In genomic region chr6:40352527-40353170, GRCh38 we compare ENCODE assay signal across 18 cellular contexts.
DNase-seq lines count a peak whose midpoint lies in the region; ATAC-seq, FAIRE-seq and TF ChIP-seq lines count a peak whose summit lies in the region.
"Had no signal": no experiment of that assay in that cellular context is flagged by ENCODE, and none has a peak within 500 bp of the region (broad histone marks: within the 10 kb centered on the region; RNA-seq: fewer than 3 reads in every experiment).

No MANE protein-coding gene starts in this region.

- no peak overlapping the region for H3K4me3 ChIP-seq in DND-41 (ENCODE audit: low read depth in 1 of 2, low read length in 2 of 2)
- no peak overlapping the region for H3K4me3 ChIP-seq in H1 (ENCODE audit: extremely low read depth in 1 of 4, insufficient read depth in 2 of 4, low read depth in 3 of 4, low read length in 4 of 4)
- peak overlapping the region; percentile 4 for H3K4me3 ChIP-seq in neural cell (ENCODE audit: low read length)
- H3K4me3 ChIP-seq: GM23338, SK-N-MC had no signal

- H3K9me2 ChIP-seq in neural cell (ENCODE audit: insufficient read depth, low read length), result no peaks in the 10 kb centered on the region

- no peak for TF ChIP-seq POLR2A in H1 (IDR thresholded peaks at IDR 0.05; ENCODE audit: control extremely low read depth in 1 of 2, low read depth in 2 of 2, low read length in 2 of 2)

- 91% methylated on average over 6 of the region's 6 CpGs; no CpG with 5 or more reads in 1 of the 2 experiments for WGBS in H1 (ENCODE audit: extremely low coverage in 1 of 2, insufficient coverage in 1 of 2, insufficient read length in 1 of 2, insufficient replicate concordance in 2 of 2, low coverage in 1 of 2, low lambda C conversion rate in 2 of 2, missing lambda C conversion rate in 1 of 2), 2 experiments

- peak overlapping the region; percentile 58; the same call in 1 of the 2 replicates for H2BK5ac ChIP-seq in H1 (ENCODE audit: low read depth, low read length)

- DNase-seq in DND-41, result peak; percentile 3
- no peak for DNase-seq in HTR-8/SVneo (ENCODE audit: insufficient read length, low spot score)
- peak in 1 of 2 experiments; percentile 22 for DNase-seq in H1 (ENCODE audit: low read depth in 1 of 2, low spot score in 2 of 2)
- no peak for DNase-seq in stimulated activated CD4-positive, alpha-beta T cell treated with anti-CD3 and anti-CD28 coated beads, Interleukin-4, amount 100 ng/mL, for 4 hours
- no peak for DNase-seq in DMS 273 treated with DMSO at 0.1 percent for 48 hours (lab: John Stamatoyannopoulos, UW)
- DNase-seq: NCI-H1105 treated with DMSO at 0.1 percent for 48 hours; NCI-H1694; NCI-H2081 treated with DMSO at 0.1 percent for 48 hours; NCI-H748 treated with DMSO at 0.1 percent for 48 hours; NK-92 treated with Interleukin-12 subunit alpha and Interleukin-12 subunit beta, amount 100 ng/mL, for 24 hours; Right ventricle myocardium superior had no signal

- H3K4me1 ChIP-seq in DND-41 (ENCODE audit: insufficient read depth, low read length) (no peaks in the 10 kb centered on the region), H1 (replicated peaks in 1 of 4; ENCODE audit: control insufficient read depth in 3 of 4, insufficient read depth in 4 of 4, low read length in 3 of 4) (peaks cover 0 to 17% (median 13%) of the 10 kb centered on the region in 4 experiments)

- H3K27ac ChIP-seq in DND-41 (ENCODE audit: low read length) (no peak overlapping the region), H1 (ENCODE audit: low read depth, low read length) (no peak overlapping the region), neural cell (ENCODE audit: low read length) (peak overlapping the region; percentile 30)
- H3K27ac ChIP-seq: SK-N-MC had no signal

- CTCF ChIA-PET in H1 (lab: Charles Lee; ENCODE audit: partially characterized antibody), result interaction anchor here (0.6 to 1.6 kb wide), 4 partner anchors 123 to 473 kb away, joined by 3 to 5 read pairs (median 4); no protein-coding TSS in a partner anchor

- H4K8ac ChIP-seq in H1 (ENCODE audit: extremely low read depth, insufficient read depth, low read length), result no peak overlapping the region

- TF ChIP-seq EP300 in H1 (IDR thresholded peaks at IDR 0.05; ENCODE audit: borderline replicate concordance in 1 of 2, low read depth in 2 of 2, low read length in 2 of 2), result no peak
- no peak for TF ChIP-seq EP300 in neural cell (conservative IDR thresholded peaks at IDR 0.05; ENCODE audit: poor library complexity, severe bottlenecking)

- peak overlapping the region; percentile 13 for H3K4ac ChIP-seq in H1 (replicated peaks; ENCODE audit: insufficient read length, low read depth, low read length)

- H3K56ac ChIP-seq in H1 (replicated peaks; ENCODE audit: insufficient read length, low read depth, low read length), result no peak overlapping the region

- H4K91ac ChIP-seq in H1 (replicated peaks; ENCODE audit: insufficient read length, low read length), result peak overlapping the region; percentile 58

- H2BK120ac ChIP-seq in H1 (replicated peaks; ENCODE audit: low read depth, low read length), result no peak overlapping the region

- H3K18ac ChIP-seq in H1 (ENCODE audit: extremely low read depth, low read length), result no peak overlapping the region

- no peaks in the 10 kb centered on the region for H3K79me1 ChIP-seq in H1 (ENCODE audit: low read depth, low read length)

- H2BK12ac ChIP-seq in H1 (ENCODE audit: low read depth, low read length), result peak overlapping the region; percentile 70; the same call in 1 of the 2 replicates

- H2BK15ac ChIP-seq in H1 (ENCODE audit: low read length), result no peak overlapping the region

- no peak overlapping the region for H3K23ac ChIP-seq in H1 (ENCODE audit: insufficient read length)

- H2BK20ac ChIP-seq in H1 (ENCODE audit: low read length), result no peak overlapping the region

- H3F3A ChIP-seq in neural cell (ENCODE audit: insufficient read depth, low read length, poor library complexity, severe bottlenecking), result no peaks in the 10 kb centered on the region

- H3K27me3 ChIP-seq in DND-41 (ENCODE audit: insufficient read depth, low read length, poor library complexity) (no peaks in the 10 kb centered on the region), H1 (replicated peaks in 1 of 4; ENCODE audit: control insufficient read depth in 3 of 4, extremely low read depth in 1 of 4, insufficient read depth in 3 of 4, low read length in 3 of 4) (peaks cover 0 to 2% (median 0%) of the 10 kb centered on the region in 4 experiments; a peak in 1 of 7 replicates), neural cell (ENCODE audit: insufficient read depth, low read depth, low read length) (no peaks in the 10 kb centered on the region)

- peak; percentile 38 for FAIRE-seq in HTR-8/SVneo (lab: Jason Lieb, UNC)
- no peak for FAIRE-seq in H1 (lab: Jason Lieb, UNC)
- FAIRE-seq: GM12891, RCC 7860 had no signal

- ATAC-seq in DND-41 (ENCODE audit: insufficient read depth, low read depth), result no peak
- no peak for ATAC-seq in HG03196 (IDR thresholded peaks at IDR 0.05; ENCODE audit: unreplicated experiment)
- no peak for ATAC-seq in HG02610 (IDR thresholded peaks at IDR 0.05; ENCODE audit: unreplicated experiment)
- ATAC-seq: GM23338 had no signal

- H3K36me3 ChIP-seq in DND-41 (ENCODE audit: insufficient read depth, low read length) (no peaks in the 10 kb centered on the region), H1 (ENCODE audit: control insufficient read depth in 2 of 4, insufficient read depth in 4 of 4, low read length in 3 of 4) (no peaks in the 10 kb centered on the region; a peak in 1 of 8 replicates), neural cell (ENCODE audit: insufficient read depth, low read length) (no peaks in the 10 kb centered on the region)

- H3K9me3 ChIP-seq in DND-41 (ENCODE audit: insufficient read depth, low read length, severe bottlenecking) (no peaks in the 10 kb centered on the region), H1 (ENCODE audit: insufficient read depth in 2 of 2, low read depth in 1 of 2, low read length in 1 of 2) (no peaks in the 10 kb centered on the region), neural cell (ENCODE audit: low read length) (no peaks in the 10 kb centered on the region)

- H3K9ac ChIP-seq in DND-41 (ENCODE audit: low read depth, low read length), result no peak overlapping the region
- H3K9ac ChIP-seq in H1 (replicated peaks in 1 of 4; ENCODE audit: extremely low read depth in 1 of 4, low read depth in 3 of 4, low read length in 3 of 4), result no peak overlapping the region
- no peak overlapping the region for H3K9ac ChIP-seq in neural cell (ENCODE audit: low read length)

- H3K79me2 ChIP-seq in DND-41 (ENCODE audit: insufficient read depth, low read length) (no peaks in the 10 kb centered on the region), H1 (ENCODE audit: control insufficient read depth in 1 of 2, insufficient read depth in 2 of 2, low read length in 2 of 2) (peaks cover 0 to 4% of the 10 kb centered on the region in 2 experiments; a peak in 2 of 4 replicates), neural cell (replicated peaks; ENCODE audit: insufficient read depth, low read length) (no peaks in the 10 kb centered on the region)

- TF ChIP-seq RAD21 in H1 (IDR thresholded peaks at IDR 0.05 in 1 of 2, conservative IDR thresholded peaks at IDR 0.05 in 1 of 2; ENCODE audit: low read depth in 2 of 2, low read length in 2 of 2) (no peak), neural cell (conservative IDR thresholded peaks at IDR 0.05) (no peak)

- H4K20me1 ChIP-seq in DND-41 (ENCODE audit: insufficient read depth, low read length), result no peaks in the 10 kb centered on the region
- H4K20me1 ChIP-seq in H1 (replicated peaks in 1 of 2; ENCODE audit: control insufficient read depth in 1 of 2, insufficient read depth in 2 of 2, low read length in 2 of 2), result peaks cover 0 to 8% of the 10 kb centered on the region in 2 experiments
- no peaks in the 10 kb centered on the region for H4K20me1 ChIP-seq in neural cell (ENCODE audit: insufficient read depth)

- H2AFZ ChIP-seq in DND-41 (ENCODE audit: low read depth, low read length) (no peak overlapping the region), H1 (ENCODE audit: low read length) (no peak overlapping the region), neural cell (ENCODE audit: low read depth, low read length) (no peak overlapping the region)
- H2AFZ ChIP-seq: GM23338 had no signal

- POLR2A ChIA-PET in H1 (lab: Charles Lee; ENCODE audit: partially characterized antibody), result interaction anchor here (2.6 kb wide), 1 partner anchor 10 kb away, joined by 7 read pairs; no protein-coding TSS in a partner anchor

- H3K23me2 ChIP-seq in H1 (ENCODE audit: low read depth, low read length), result peaks cover 10% of the 10 kb centered on the region

- H3K4me2 ChIP-seq in DND-41 (ENCODE audit: insufficient read depth, low read length) (no peak overlapping the region), H1 (ENCODE audit: insufficient read depth in 1 of 2, low read depth in 2 of 2, low read length in 2 of 2) (no peak overlapping the region), neural cell (ENCODE audit: low read length) (peak overlapping the region; percentile 34)
- H3K4me2 ChIP-seq: GM23338 had no signal

- H4K5ac ChIP-seq in H1 (ENCODE audit: insufficient read length, low read depth, low read length), result no peak overlapping the region

- 0 out of 2 replicates have a peak overlapping the region, but pooled peaks have one; percentile 43 for H2AK5ac ChIP-seq in H1 (ENCODE audit: low read depth, low read length)

- H3K14ac ChIP-seq in H1 (ENCODE audit: insufficient read length), result no peak overlapping the region

- no peak for TF ChIP-seq CTCF in DND-41 (IDR thresholded peaks at IDR 0.05; ENCODE audit: borderline replicate concordance, extremely low read depth, low read length, poor library complexity, severe bottlenecking)
- TF ChIP-seq CTCF in H1 (IDR thresholded peaks at IDR 0.05; ENCODE audit: control extremely low read depth in 1 of 3, insufficient read depth in 1 of 3, low read depth in 1 of 3, low read length in 3 of 3), result no peak
- no peak for TF ChIP-seq CTCF in neural cell (IDR thresholded peaks at IDR 0.05; ENCODE audit: poor library complexity, severe bottlenecking)

TF ChIP-seq in H1, 55 proteins besides CTCF, POLR2A, EP300 and RAD21 (continues in another document):
- TF ChIP-seq KDM1A (IDR thresholded peaks at IDR 0.05; ENCODE audit: borderline replicate concordance, low read length) (peak; percentile 83), CEBPB (IDR thresholded peaks at IDR 0.05; ENCODE audit: low read depth, low read length) (no peak), RBBP5 (IDR thresholded peaks at IDR 0.05; ENCODE audit: borderline replicate concordance, low read depth, low read length) (no peak), GTF2F1 (IDR thresholded peaks at IDR 0.05; ENCODE audit: borderline replicate concordance, low read depth, low read length) (no peak), NANOG (IDR thresholded peaks at IDR 0.05; ENCODE audit: insufficient read depth, low read depth, low read length, poor library complexity, severe bottlenecking) (no peak)

TF ChIP-seq in neural cell, 6 proteins besides CTCF, POLR2A, EP300 and RAD21 (continues in another document):
- TF ChIP-seq SMC3 (conservative IDR thresholded peaks at IDR 0.05; ENCODE audit: poor library complexity), result no peak
- no peak for TF ChIP-seq MXI1 (conservative IDR thresholded peaks at IDR 0.05; ENCODE audit: poor library complexity, severe bottlenecking)
